In the genomic region with DNA sequence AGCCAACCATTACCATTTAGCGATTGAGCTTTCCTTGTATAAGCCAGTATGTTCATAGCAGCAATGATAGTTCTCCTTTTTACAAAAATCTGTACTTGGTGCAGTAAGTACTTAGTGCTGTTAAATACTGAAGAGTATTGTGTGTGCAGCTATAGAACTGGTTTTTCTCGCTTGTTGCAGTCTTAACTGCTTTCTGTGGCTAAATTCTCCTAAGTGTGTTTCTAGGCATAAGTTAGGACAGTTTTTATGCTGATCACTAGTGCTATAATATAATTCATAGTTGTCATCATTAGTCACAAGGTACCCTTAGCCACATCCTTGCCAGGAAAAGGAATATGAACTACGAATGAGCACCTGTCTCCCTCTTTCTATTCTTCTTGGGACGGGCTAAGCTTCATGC, we compare ENCODE assay signal across 15 cellular contexts.
A peak's percentile ranks its signal among the peaks of the same experiment; 100 is the strongest.
DNase-seq lines count a peak whose midpoint lies in the region; ATAC-seq and TF ChIP-seq lines count a peak whose summit lies in the region.
"Had no signal": no experiment of that assay in that cellular context is flagged by ENCODE, and none has a peak within 500 bp of the region (broad histone marks: within the 10 kb centered on the region; RNA-seq: fewer than 3 reads in every experiment).

No MANE protein-coding gene starts in this region.

- H3K4me1 ChIP-seq in GM23338 (ENCODE audit: insufficient read depth) (peaks cover 34% of the 10 kb centered on the region), HUES48 (ENCODE audit: control insufficient read depth, insufficient read depth, low read length) (peaks cover 26% of the 10 kb centered on the region), PC-3 (ENCODE audit: insufficient read depth, low read length) (peaks cover 42% of the 10 kb centered on the region), transverse colon (no peaks in the 10 kb centered on the region)

- DNase-seq in GM23338 (ENCODE audit: low spot score): no peak
- DNase-seq in PC-3: peak; percentile 85
- peak; percentile 35 for DNase-seq in epithelial cell of esophagus (ENCODE audit: low read depth)
- no peak for DNase-seq in transverse colon
- DNase-seq in left lobe of liver (ENCODE audit: low spot score): no peak
- DNase-seq: C1 segment of cervical spinal cord, MV-4-11, NCI-H1694 treated with DMSO at 0.1 percent for 48 hours, NCI-H2227 treated with DMSO at 0.1 percent for 48 hours, NCI-H510A treated with DMSO at 0.1 percent for 48 hours had no signal

- peak overlapping the region; percentile 92 for H3K27ac Mint-ChIP-seq in GM23338

- peaks cover 38% of the 10 kb centered on the region for H3K4me1 Mint-ChIP-seq in GM23338

- H3K36me3 ChIP-seq in GM23338 (ENCODE audit: insufficient read depth) (no peaks in the 10 kb centered on the region), HUES48 (ENCODE audit: control insufficient read depth, insufficient read depth, low read length) (no peaks in the 10 kb centered on the region), PC-3 (ENCODE audit: low read depth, low read length) (peaks cover 8% of the 10 kb centered on the region), transverse colon (no peaks in the 10 kb centered on the region)
- H3K36me3 ChIP-seq: HAP-1 had no signal

- H3K27ac ChIP-seq in GM23338 (ENCODE audit: low read depth) (peak overlapping the region; percentile 70), HUES48 (ENCODE audit: low read depth, low read length) (peak overlapping the region; percentile 97), PC-3 (ENCODE audit: low read length) (peak overlapping the region; percentile 52), transverse colon (no peak overlapping the region)

- intact Hi-C loops in PC-3 (cut with micrococcal nuclease): no loop called here
- intact Hi-C loops in transverse colon (cut with DNase I; ENCODE audit: low total_unique reads): no loop called here

- peaks cover 9% of the 10 kb centered on the region for H3K27me3 Mint-ChIP-seq in GM23338 (ENCODE audit: insufficient read depth, low read depth, poor library complexity)

- peak overlapping the region; percentile 25; the same call in 1 of the 3 replicates for H3K4me3 Mint-ChIP-seq in GM23338

- no TSS peak for BruUV-seq in PC-3 (replicated peaks; lab: Mats Ljungman, UMichigan)

- TF ChIP-seq POLR2A in transverse colon (IDR thresholded peaks at IDR 0.05): no peak

- peak overlapping the region; percentile 52 for H3K4me2 ChIP-seq in GM23338
- peak overlapping the region; percentile 56 for H3K4me2 ChIP-seq in PC-3 (ENCODE audit: low read length)

- H3K9me2 ChIP-seq in GM23338 (ENCODE audit: insufficient read depth) (peaks cover 3% of the 10 kb centered on the region; the same call in 1 of the 2 replicates), PC-3 (replicated peaks; ENCODE audit: low read length) (no peaks in the 10 kb centered on the region)

- CTCF ChIA-PET in PC-3 (lab: Charles Lee): no interaction called here

- no peak for TF ChIP-seq EP300 in transverse colon (IDR thresholded peaks at IDR 0.05; ENCODE audit: low read depth)

- H3K79me2 ChIP-seq in GM23338 (replicated peaks; ENCODE audit: insufficient read depth) (peaks cover 10% of the 10 kb centered on the region; the same call in 1 of the 2 replicates), PC-3 (ENCODE audit: low read length) (peaks cover 43% of the 10 kb centered on the region)

- in situ Hi-C loops in transverse colon (cut with MboI; ENCODE audit: low pct_ligation_motif_present in 1 of 4, low pct_unique_long_range_greater_than_20kb in 1 of 4, low sequenced_read_pairs in 3 of 4): no loop called here

- peak overlapping the region; percentile 31; the same call in 1 of the 2 replicates for H3K9ac ChIP-seq in HUES48 (ENCODE audit: low read depth, low read length)
- no peak overlapping the region for H3K9ac ChIP-seq in PC-3 (ENCODE audit: low read length)

- peak; percentile 12; the same call in 1 of the 3 replicates for ATAC-seq in GM23338
- peak; percentile 74 for ATAC-seq in PC-3
- no peak for ATAC-seq in HG03571 (IDR thresholded peaks at IDR 0.05; ENCODE audit: unreplicated experiment)
- no peak for ATAC-seq in HG03135 (IDR thresholded peaks at IDR 0.05; ENCODE audit: unreplicated experiment)
- ATAC-seq in left lobe of liver: no peak
- ATAC-seq: K562 had no signal

- WGBS in transverse colon (ENCODE audit: low coverage in 1 of 2), 2 donors: 91 to 92% methylated on average over 4 of the region's 4 CpGs

- H2AFZ ChIP-seq in GM23338: no peak overlapping the region
- no peak overlapping the region for H2AFZ ChIP-seq in PC-3 (ENCODE audit: low read length)

- POLR2A ChIA-PET in PC-3 (lab: Charles Lee; ENCODE audit: unreplicated experiment): interaction anchor here (0.6 kb wide), 1 partner anchor 1107 kb away, joined by 3 read pairs; no protein-coding TSS in a partner anchor

- H3K9me3 ChIP-seq in HUES48 (ENCODE audit: control insufficient read depth, insufficient read depth, low read length) (no peaks in the 10 kb centered on the region), PC-3 (ENCODE audit: low read length) (no peaks in the 10 kb centered on the region), transverse colon (no peaks in the 10 kb centered on the region)
- H3K9me3 ChIP-seq: HAP-1 had no signal

- H3K36me3 Mint-ChIP-seq in GM23338 (ENCODE audit: low read depth): no peaks in the 10 kb centered on the region

- H4K20me1 ChIP-seq in GM23338 (replicated peaks; ENCODE audit: insufficient read depth): no peaks in the 10 kb centered on the region
- peaks cover 21% of the 10 kb centered on the region; the same call in 1 of the 2 replicates for H4K20me1 ChIP-seq in PC-3 (ENCODE audit: low read length)

- H3F3A ChIP-seq in GM23338 (replicated peaks; ENCODE audit: low read depth): no peaks in the 10 kb centered on the region
- peaks cover 17% of the 10 kb centered on the region for H3F3A ChIP-seq in PC-3 (ENCODE audit: low read length, unreplicated experiment)

- peak overlapping the region; percentile 10; the same call in 1 of the 2 replicates for H3K4me3 ChIP-seq in GM23338
- H3K4me3 ChIP-seq in HUES48 (ENCODE audit: low read depth, low read length): peak overlapping the region; percentile 41
- peak overlapping the region; percentile 9 for H3K4me3 ChIP-seq in PC-3 (ENCODE audit: low read length)
- H3K4me3 ChIP-seq in epithelial cell of esophagus (ENCODE audit: low read length): no peak overlapping the region
- H3K4me3 ChIP-seq in transverse colon: no peak overlapping the region
- H3K4me3 ChIP-seq: HAP-1, K562 had no signal

- H3K9me3 Mint-ChIP-seq in GM23338: no peaks in the 10 kb centered on the region

- H3K27me3 ChIP-seq in GM23338 (ENCODE audit: insufficient read depth): no peaks in the 10 kb centered on the region
- no peaks in the 10 kb centered on the region for H3K27me3 ChIP-seq in HUES48 (ENCODE audit: control insufficient read depth, insufficient read depth, low read length)
- H3K27me3 ChIP-seq in PC-3 (ENCODE audit: low read length): no peaks in the 10 kb centered on the region
- no peaks in the 10 kb centered on the region for H3K27me3 ChIP-seq in transverse colon

- TF ChIP-seq CTCF in GM23338 (conservative IDR thresholded peaks at IDR 0.05; ENCODE audit: low read depth in 2 of 2) (no peak), PC-3 (conservative IDR thresholded peaks at IDR 0.05; ENCODE audit: low read depth, low read length) (no peak), epithelial cell of esophagus (IDR thresholded peaks at IDR 0.05; ENCODE audit: insufficient read depth, low read depth, low read length, missing control alignments) (no peak), transverse colon (IDR thresholded peaks at IDR 0.05) (no peak)

TF ChIP-seq in GM23338, 12 proteins besides CTCF, POLR2A, EP300 and RAD21:
- TF ChIP-seq POLR2AphosphoS5 (IDR thresholded peaks at IDR 0.05; ENCODE audit: low read depth) (no peak), CREB1 (CRISPR knock-in tag; IDR thresholded peaks at IDR 0.05; ENCODE audit: low read depth) (no peak)
TF ChIP-seq in GM23338: peak in this region for 0.

Comparison
In these comparisons a context has a peak if more than half of its experiments do, and no peak if none do; other contexts are left out.
1. ATAC-seq: peak in GM23338 (single experiment) and PC-3 (single experiment); none in HG03571 (single experiment), HG03135 (single experiment) and left lobe of liver (single experiment).
2. DNase-seq: peak in PC-3 (single experiment) and epithelial cell of esophagus (single experiment); none in GM23338 (single experiment), transverse colon (single experiment) and left lobe of liver (single experiment).
3. H3K27ac ChIP-seq: peak in GM23338 (single experiment), HUES48 (single experiment) and PC-3 (single experiment); none in transverse colon (0 of 4).
4. H3K4me3 ChIP-seq: peak in GM23338 (single experiment), HUES48 (single experiment) and PC-3 (single experiment); none in epithelial cell of esophagus (single experiment) and transverse colon (0 of 4).